In the genomic region with DNA sequence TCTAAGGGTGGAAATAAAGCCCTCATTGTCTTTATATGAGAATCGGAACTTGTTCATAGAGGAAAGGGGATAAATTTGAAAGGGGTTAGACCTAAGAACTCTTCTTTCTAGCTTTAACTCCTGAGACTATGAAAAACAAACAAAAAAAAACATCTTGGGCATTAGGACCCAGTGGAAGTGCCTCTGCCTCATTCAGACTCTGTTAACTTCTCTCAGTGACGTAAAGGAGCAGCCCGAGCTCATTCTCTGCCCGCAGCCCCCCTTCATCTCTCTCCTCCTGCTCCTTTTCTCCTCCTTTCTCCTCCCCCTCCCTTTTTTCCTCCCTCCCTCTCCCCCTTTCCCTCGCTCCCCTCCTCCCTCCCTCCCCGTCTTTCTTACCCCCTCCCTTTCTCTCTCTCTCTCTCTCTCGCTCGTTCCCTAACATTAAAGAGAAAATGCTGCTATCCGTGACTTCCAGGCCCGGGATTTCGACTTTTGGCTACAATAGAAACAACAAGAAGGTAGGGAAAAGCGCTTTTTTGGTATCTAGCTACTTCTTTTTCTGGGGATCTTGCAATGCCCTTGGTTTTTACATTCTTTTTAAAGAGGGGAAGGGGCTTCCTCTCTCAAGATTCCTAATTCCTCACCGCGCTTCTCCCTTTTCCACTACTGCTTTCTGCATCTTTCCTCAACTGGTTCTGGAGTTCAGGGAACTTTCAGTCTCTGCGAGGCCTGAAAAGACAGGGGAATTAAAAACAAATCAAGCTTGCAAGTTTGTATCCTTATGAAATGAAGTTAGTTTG, we compare ENCODE assay signal across 8 cellular contexts. TPM values are rescaled to one million over a fixed set of nuclear protein-coding genes. Genes with fewer than 3 reads are reported as not detected.
DNase-seq lines count a peak whose midpoint lies in the region; ATAC-seq and TF ChIP-seq lines count a peak whose summit lies in the region.

A gene with protein sequence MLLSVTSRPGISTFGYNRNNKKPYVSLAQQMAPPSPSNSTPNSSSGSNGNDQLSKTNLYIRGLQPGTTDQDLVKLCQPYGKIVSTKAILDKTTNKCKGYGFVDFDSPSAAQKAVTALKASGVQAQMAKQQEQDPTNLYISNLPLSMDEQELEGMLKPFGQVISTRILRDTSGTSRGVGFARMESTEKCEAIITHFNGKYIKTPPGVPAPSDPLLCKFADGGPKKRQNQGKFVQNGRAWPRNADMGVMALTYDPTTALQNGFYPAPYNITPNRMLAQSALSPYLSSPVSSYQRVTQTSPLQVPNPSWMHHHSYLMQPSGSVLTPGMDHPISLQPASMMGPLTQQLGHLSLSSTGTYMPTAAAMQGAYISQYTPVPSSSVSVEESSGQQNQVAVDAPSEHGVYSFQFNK (plus strand): TSS at position 231 of the 782 bp plus-strand sequence. CDS start 204 bp downstream, at position 435.

- peak within 1 kb of the TSS; percentile 53 for H3K27ac Mint-ChIP-seq in activated naive CD4-positive, alpha-beta T cell treated with anti-CD3 and anti-CD28 coated beads, Interleukin-2, amount 50 U/mL, for 24 hours
- H3K27ac Mint-ChIP-seq in natural killer cell, result peak within 1 kb of the TSS; percentile 70 to 88

- H3K27me3 ChIP-seq in foreskin keratinocyte (no peaks in the 10 kb centered on the region), tibial artery (no peaks in the 10 kb centered on the region)

- peak within 1 kb of the TSS; percentile 97 for H3K9ac ChIP-seq in ES-I3 (ENCODE audit: low read depth, low read length)

- TF ChIP-seq CTCF in foreskin keratinocyte (conservative IDR thresholded peaks at IDR 0.05), result no peak
- TF ChIP-seq CTCF in natural killer cell (IDR thresholded peaks at IDR 0.05), result no peak
- TF ChIP-seq CTCF in tibial artery (IDR thresholded peaks at IDR 0.05), result no peak

- peaks cover 40% of the 10 kb centered on the region for H3K4me1 Mint-ChIP-seq in activated naive CD4-positive, alpha-beta T cell treated with anti-CD3 and anti-CD28 coated beads, Interleukin-2, amount 50 U/mL, for 24 hours
- peaks cover 23 to 30% of the 10 kb centered on the region in 2 donors for H3K4me1 Mint-ChIP-seq in natural killer cell

- peak; percentile 79 for DNase-seq in Jurkat, Clone E6-1 (ENCODE audit: low read depth, low spot score)
- peak; percentile 89 for DNase-seq in RPMI7951 (ENCODE audit: low read depth)
- DNase-seq in foreskin keratinocyte, result peak; percentile 80 to 89
- DNase-seq in natural killer cell, result peak; percentile 25
- DNase-seq in tibial artery, result peak; percentile 88 to 95

- H3K36me3 ChIP-seq in ES-I3 (ENCODE audit: insufficient read depth, low read length) (no peaks in the 10 kb centered on the region), tibial artery (no peaks in the 10 kb centered on the region)

- no peaks in the 10 kb centered on the region for H3K9me3 ChIP-seq in ES-I3 (ENCODE audit: control insufficient read depth, insufficient read depth, low read length)
- no peaks in the 10 kb centered on the region for H3K9me3 ChIP-seq in tibial artery

- no peaks in the 10 kb centered on the region for H3K27me3 Mint-ChIP-seq in activated naive CD4-positive, alpha-beta T cell treated with anti-CD3 and anti-CD28 coated beads, Interleukin-2, amount 50 U/mL, for 24 hours
- no peaks in the 10 kb centered on the region for H3K27me3 Mint-ChIP-seq in natural killer cell (ENCODE audit: low read depth in 2 of 2)

- H3K4me3 Mint-ChIP-seq in activated naive CD4-positive, alpha-beta T cell treated with anti-CD3 and anti-CD28 coated beads, Interleukin-2, amount 50 U/mL, for 24 hours, result peak within 1 kb of the TSS; percentile 78
- H3K4me3 Mint-ChIP-seq in natural killer cell, result peak within 1 kb of the TSS; percentile 98

- H3K4me1 ChIP-seq in ES-I3 (ENCODE audit: insufficient read depth, low read length), result peaks cover 11% of the 10 kb centered on the region; the same call in 1 of the 2 replicates
- H3K4me1 ChIP-seq in foreskin keratinocyte, result peaks cover 29% of the 10 kb centered on the region
- peaks cover 0 to 62% (median 35%) of the 10 kb centered on the region in 4 donors for H3K4me1 ChIP-seq in tibial artery

- no peaks in the 10 kb centered on the region for H3K9me3 Mint-ChIP-seq in activated naive CD4-positive, alpha-beta T cell treated with anti-CD3 and anti-CD28 coated beads, Interleukin-2, amount 50 U/mL, for 24 hours
- no peaks in the 10 kb centered on the region for H3K9me3 Mint-ChIP-seq in natural killer cell

- H3K27ac ChIP-seq in foreskin keratinocyte (peak within 1 kb of the TSS; percentile 82), tibial artery (peak within 1 kb of the TSS; percentile 89)

- H3K4me3 ChIP-seq in Jurkat, Clone E6-1 (ENCODE audit: low read length), result peak within 1 kb of the TSS; percentile 55
- peak within 1 kb of the TSS; percentile 62 to 74 for H3K4me3 ChIP-seq in tibial artery

- intact Hi-C loops in natural killer cell (cut with micrococcal nuclease), result loop anchor here (2.0 kb wide), 1 partner anchor 109 kb away; a partner anchor contains a TSS
- intact Hi-C loops in tibial artery (cut with DNase I; ENCODE audit: low total_unique reads), result loop anchor here (2.0 kb wide), 1 partner anchor 115 kb away; no protein-coding TSS in a partner anchor

- H3K36me3 Mint-ChIP-seq in activated naive CD4-positive, alpha-beta T cell treated with anti-CD3 and anti-CD28 coated beads, Interleukin-2, amount 50 U/mL, for 24 hours, result no peaks in the 10 kb centered on the region
- H3K36me3 Mint-ChIP-seq in natural killer cell, result no peaks in the 10 kb centered on the region

- ATAC-seq in foreskin keratinocyte (peak; percentile 86), natural killer cell (peak; percentile 92 to 94 (median 92)), HG03439 (IDR thresholded peaks at IDR 0.05; ENCODE audit: unreplicated experiment) (no peak)

RNA-seq across cellular contexts. Expression of the gene that starts here (rescaled TPM):
- polyA plus RNA-seq in Jurkat, Clone E6-1 (2012; ENCODE audit: insufficient read depth, insufficient read length), result 3.8 TPM
- 6.7 and 7.1 TPM in 2 replicates for total RNA-seq in RPMI7951 (2014; rRNA removed; shearing (Covaris generic))
- total RNA-seq in foreskin keratinocyte (51.7 and 70.8 TPM in 2 replicates), natural killer cell (10 to 100 TPM; 10.8 to 16.5 (median 15.6) TPM)
- polyA plus RNA-seq in foreskin keratinocyte, result 25.7 and 26.8 TPM in 2 replicates

Comparison
In these comparisons a context has a peak if more than half of its experiments do, and no peak if none do; other contexts are left out.
1. DNase-seq: peak in every context shown above with its lines; median percentile 92 in tibial artery; 89 in RPMI7951; 84 in foreskin keratinocyte; 79 in Jurkat, Clone E6-1; 25 in natural killer cell.